ENCODE assay signal across 11 cellular contexts in the genomic region with DNA sequence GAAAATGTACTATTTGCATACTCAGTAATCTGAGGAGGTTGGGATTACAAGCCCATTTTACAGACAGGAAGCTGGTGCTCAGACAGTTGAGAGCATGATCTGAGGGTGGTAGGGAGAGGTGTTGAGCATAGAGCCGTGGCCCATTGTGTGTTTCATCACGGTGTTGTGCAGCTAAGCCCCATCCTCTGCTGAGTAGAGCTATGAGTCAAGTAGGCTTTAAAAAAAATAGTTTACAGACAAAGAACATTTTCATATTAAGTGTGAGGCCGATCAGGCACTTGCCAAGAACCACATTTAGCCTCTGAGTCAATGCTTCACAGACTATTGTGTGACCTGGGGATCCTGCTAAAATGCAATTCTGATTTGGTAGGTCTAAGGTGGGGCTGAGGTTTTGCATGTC. TPM values are rescaled to one million over a fixed set of nuclear protein-coding genes. Genes with fewer than 3 reads are reported as not detected.
DNase-seq lines count a peak whose midpoint lies in the region; ATAC-seq and TF ChIP-seq lines count a peak whose summit lies in the region.
"Had no signal": no experiment of that assay in that cellular context is flagged by ENCODE, and none has a peak within 500 bp of the region (broad histone marks: within the 10 kb centered on the region; RNA-seq: fewer than 3 reads in every experiment).

No MANE protein-coding gene starts in this region.

- peak overlapping the region; percentile 30 for H3K27ac Mint-ChIP-seq in type B pancreatic cell
- H3K27ac Mint-ChIP-seq: activated CD4-positive, alpha-beta T cell treated with anti-CD3 and anti-CD28 coated beads, Interleukin-2, amount 10 ng/mL, durations not matched to agents 7 days and 5 days had no signal

- H3K9me3 ChIP-seq in heart right ventricle, result no peaks in the 10 kb centered on the region
- no peaks in the 10 kb centered on the region for H3K9me3 ChIP-seq in BE2C

- 53 to 64% methylated on average over 3 of the region's 3 CpGs for WGBS in heart right ventricle, 2 donors

- H3K27me3 Mint-ChIP-seq in type B pancreatic cell, result no peaks in the 10 kb centered on the region
- H3K27me3 Mint-ChIP-seq: activated CD4-positive, alpha-beta T cell treated with anti-CD3 and anti-CD28 coated beads, Interleukin-2, amount 10 ng/mL, durations not matched to agents 7 days and 5 days; CD4-positive, CD25-positive, alpha-beta regulatory T cell had no signal

- no peak overlapping the region for H3K4me3 Mint-ChIP-seq in type B pancreatic cell
- H3K4me3 Mint-ChIP-seq: activated CD4-positive, alpha-beta T cell treated with anti-CD3 and anti-CD28 coated beads, Interleukin-2, amount 10 ng/mL, durations not matched to agents 7 days and 5 days; CD4-positive, CD25-positive, alpha-beta regulatory T cell had no signal

- H3K4me3 ChIP-seq in heart right ventricle, result no peak overlapping the region
- no peak overlapping the region for H3K4me3 ChIP-seq in BE2C (ENCODE audit: low read depth, low read length)

- H3K27me3 ChIP-seq in heart right ventricle, result no peaks in the 10 kb centered on the region
- H3K27me3 ChIP-seq in BE2C, result no peaks in the 10 kb centered on the region

- no peaks in the 10 kb centered on the region for H3K9me3 Mint-ChIP-seq in type B pancreatic cell
- H3K9me3 Mint-ChIP-seq: activated CD4-positive, alpha-beta T cell treated with anti-CD3 and anti-CD28 coated beads, Interleukin-2, amount 10 ng/mL, durations not matched to agents 7 days and 5 days; CD4-positive, CD25-positive, alpha-beta regulatory T cell had no signal

- H3K27ac ChIP-seq in heart right ventricle, result no peak overlapping the region

- H3K36me3 Mint-ChIP-seq in type B pancreatic cell, result peaks cover 24% of the 10 kb centered on the region

- H3K36me3 ChIP-seq in heart right ventricle (peaks cover 0 to 56% (median 0%) of the 10 kb centered on the region in 9 donors), BE2C (peaks cover 50% of the 10 kb centered on the region)

- ATAC-seq in heart right ventricle (peak in 5 of 8 donors; percentile 13 to 54 (median 29)), Right ventricle myocardium inferior (no peak)

- DNase-seq in heart right ventricle (no peak), Right ventricle myocardium inferior (ENCODE audit: missing footprints) (no peak), amniotic epithelial cell (ENCODE audit: low read depth) (peak; percentile 83), glomerular visceral epithelial cell (ENCODE audit: extremely low spot score) (peak; percentile 23), type B pancreatic cell (ENCODE audit: extremely low spot score, unreplicated experiment) (no peak), BE2C (no peak), NCI-H1092 treated with DMSO at 0.1 percent for 48 hours (lab: John Stamatoyannopoulos, UW) (no peak), iPS-NIHi11 (ENCODE audit: low spot score) (no peak)
- DNase-seq: activated CD4-positive, alpha-beta T cell treated with anti-CD3 and anti-CD28 coated beads, Interleukin-2, amount 10 ng/mL, durations not matched to agents 7 days and 5 days; SIG-M5 had no signal

- no peak for TF ChIP-seq CTCF in heart right ventricle (IDR thresholded peaks at IDR 0.05)
- TF ChIP-seq CTCF in type B pancreatic cell (conservative IDR thresholded peaks at IDR 0.05), result no peak
- no peak for TF ChIP-seq CTCF in BE2C (IDR thresholded peaks at IDR 0.05; ENCODE audit: low read depth, low read length)

- peaks cover 59% of the 10 kb centered on the region for H3K4me1 Mint-ChIP-seq in type B pancreatic cell (ENCODE audit: unreplicated experiment)

- intact Hi-C loops in heart right ventricle (cut with DNase I) (no loop called here), Right ventricle myocardium inferior (cut with DNase I) (no loop called here)

- peaks cover 20 to 99% (median 68%) of the 10 kb centered on the region in 9 donors for H3K4me1 ChIP-seq in heart right ventricle
- H3K4me1 ChIP-seq in BE2C, result peaks cover 18% of the 10 kb centered on the region

RNA-seq across cellular contexts. Expression of gene ZNF664, which starts 22.0 kb away (rescaled TPM):
- total RNA-seq in heart right ventricle, result 10 to 100 TPM; 73.1 to 94.6 (median 77.0) TPM
- 10 to 100 TPM; 36.9 to 39.8 TPM for polyA plus RNA-seq in heart right ventricle
- 86.6 TPM for total RNA-seq in Right ventricle myocardium inferior
- 140 and 149 TPM in 2 replicates for total RNA-seq in type B pancreatic cell (ENCODE audit: low replicate concordance)
- 115 TPM for polyA plus RNA-seq in BE2C (2012; ENCODE audit: insufficient read depth, insufficient read length, low read depth)

RNA-seq across cellular contexts. Expression of gene CCDC92, which starts 22.4 kb away (rescaled TPM):
- total RNA-seq in heart right ventricle (10 to 100 TPM; 38.5 to 77.1 (median 56.4) TPM), Right ventricle myocardium inferior (58.2 TPM), type B pancreatic cell (ENCODE audit: low replicate concordance) (22.4 and 22.9 TPM in 2 replicates)
- 10 to 100 TPM; 58.7 to 76.2 TPM for polyA plus RNA-seq in heart right ventricle
- polyA plus RNA-seq in BE2C (2012; ENCODE audit: insufficient read depth, insufficient read length, low read depth), result 24.4 TPM

Comparison
In these comparisons a context has a peak if more than half of its experiments do, and no peak if none do; other contexts are left out.
1. DNase-seq: peak in amniotic epithelial cell (single experiment) and glomerular visceral epithelial cell (single experiment); none in heart right ventricle (0 of 2), Right ventricle myocardium inferior (single experiment), type B pancreatic cell (single experiment), BE2C (single experiment), NCI-H1092 treated with DMSO at 0.1 percent for 48 hours (single experiment) and iPS-NIHi11 (single experiment).